Comparison of ENCODE assay signal across 19 cellular contexts in the genomic region with DNA sequence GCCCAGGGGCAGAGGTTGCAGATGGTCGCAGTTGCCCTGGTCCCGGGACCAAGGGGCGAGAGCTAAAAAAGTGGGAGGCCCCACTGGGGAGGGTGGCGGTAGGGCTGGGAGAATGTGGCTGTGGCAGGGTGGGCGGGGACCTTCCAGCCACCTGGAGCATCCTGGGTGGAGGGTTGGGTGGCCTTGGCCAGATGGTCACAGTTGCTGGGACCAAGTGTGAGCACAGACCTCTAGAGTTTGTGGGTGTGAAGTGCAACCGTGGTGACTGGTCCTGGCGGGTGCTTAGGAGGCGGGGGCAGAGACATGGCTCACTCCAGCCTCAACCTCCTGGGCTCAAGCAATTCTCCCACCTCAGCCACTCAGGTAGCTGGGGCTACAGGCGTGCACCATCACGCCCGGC. TPM values are rescaled to one million over a fixed set of nuclear protein-coding genes. Genes with fewer than 3 reads are reported as not detected.
DNase-seq lines count a peak whose midpoint lies in the region; ATAC-seq and TF ChIP-seq lines count a peak whose summit lies in the region.
"Had no signal": no experiment of that assay in that cellular context is flagged by ENCODE, and none has a peak within 500 bp of the region (broad histone marks: within the 10 kb centered on the region; RNA-seq: fewer than 3 reads in every experiment).

No MANE protein-coding gene starts in this region.

- H3K27me3 Mint-ChIP-seq in activated naive CD8-positive, alpha-beta T cell treated with anti-CD3 and anti-CD28 coated beads, Interleukin-2, amount 50 U/mL, for 24 hours, result peaks cover 3% of the 10 kb centered on the region
- H3K27me3 Mint-ChIP-seq: memory B cell had no signal

- H3K27ac Mint-ChIP-seq in activated naive CD8-positive, alpha-beta T cell treated with anti-CD3 and anti-CD28 coated beads, Interleukin-2, amount 50 U/mL, for 24 hours, result peak overlapping the region; percentile 91
- H3K27ac Mint-ChIP-seq: nephron had no signal

- TF ChIP-seq CTCF in GM10266 (IDR thresholded peaks at IDR 0.05; ENCODE audit: control insufficient read depth, insufficient read depth, low read depth, missing control alignments) (no peak), coronary artery (IDR thresholded peaks at IDR 0.05) (no peak)

- no peak overlapping the region for H3K4me3 Mint-ChIP-seq in activated naive CD8-positive, alpha-beta T cell treated with anti-CD3 and anti-CD28 coated beads, Interleukin-2, amount 50 U/mL, for 24 hours
- H3K4me3 Mint-ChIP-seq: nephron had no signal

- peaks cover 54% of the 10 kb centered on the region for H3K4me1 Mint-ChIP-seq in activated naive CD8-positive, alpha-beta T cell treated with anti-CD3 and anti-CD28 coated beads, Interleukin-2, amount 50 U/mL, for 24 hours
- H3K4me1 Mint-ChIP-seq: nephron had no signal

- H3K9me3 Mint-ChIP-seq in activated naive CD8-positive, alpha-beta T cell treated with anti-CD3 and anti-CD28 coated beads, Interleukin-2, amount 50 U/mL, for 24 hours, result no peaks in the 10 kb centered on the region
- H3K9me3 Mint-ChIP-seq: memory B cell had no signal

- no peak overlapping the region for H3K27ac ChIP-seq in coronary artery
- H3K27ac ChIP-seq: tibial artery had no signal

- DNase-seq in COLO668 (lab: John Stamatoyannopoulos, UW; ENCODE audit: unreplicated experiment) (peak; percentile 25), GM10266 (ENCODE audit: extremely low spot score) (peak; percentile 50), NCI-H524 treated with DMSO at 0.1 percent for 48 hours (lab: John Stamatoyannopoulos, UW) (peak; percentile 17), SIG-M5 treated with dmso at 0.1 percent for 504 hours (lab: John Stamatoyannopoulos, UW; ENCODE audit: unreplicated experiment) (no peak), HT-29 (ENCODE audit: low spot score) (no peak), T1000 (lab: John Stamatoyannopoulos, UW) (no peak), coronary artery (ENCODE audit: low spot score) (no peak)
- DNase-seq in activated naive CD8-positive, alpha-beta T cell treated with anti-CD3 and anti-CD28 coated beads, Interleukin-2, amount 50 U/mL, for 24 hours, result no peak
- DNase-seq: activated CD8-positive, alpha-beta memory T cell treated with anti-CD3 and anti-CD28 coated beads for 24 hours; Caco-2; GDM1; hippocampal formation; MM.1S; NCI-H2081; NCI-H526; PC-3; tibial artery had no signal

- ATAC-seq in activated naive CD8-positive, alpha-beta T cell treated with anti-CD3 and anti-CD28 coated beads, Interleukin-2, amount 50 U/mL, for 24 hours, result no peak
- ATAC-seq: PC-3 had no signal

- H3K36me3 Mint-ChIP-seq in activated naive CD8-positive, alpha-beta T cell treated with anti-CD3 and anti-CD28 coated beads, Interleukin-2, amount 50 U/mL, for 24 hours (ENCODE audit: low read depth), result no peaks in the 10 kb centered on the region
- H3K36me3 Mint-ChIP-seq: memory B cell had no signal

- no peak overlapping the region for H3K4me3 ChIP-seq in coronary artery
- H3K4me3 ChIP-seq: tibial artery had no signal

RNA-seq across cellular contexts. Expression of gene TRAF2, which starts 5.7 kb away (rescaled TPM):
- 36.4 and 36.7 TPM in 2 replicates for total RNA-seq in HT-29 (2014; rRNA removed; shearing (Covaris generic))

RNA-seq across cellular contexts. Expression of gene EDF1, which starts 14.5 kb away (rescaled TPM):
- 428 and 484 TPM in 2 replicates for total RNA-seq in HT-29 (2014; rRNA removed; shearing (Covaris generic))

RNA-seq across cellular contexts. Expression of gene MAMDC4, which starts 28.5 kb away (rescaled TPM):
- 14.9 and 29.8 TPM in 2 replicates for total RNA-seq in HT-29 (2014; rRNA removed; shearing (Covaris generic))

RNA-seq across cellular contexts. Expression of gene PHPT1, which starts 31.4 kb away (rescaled TPM):
- total RNA-seq in HT-29 (2014; rRNA removed; shearing (Covaris generic)), result 230 and 232 TPM in 2 replicates

RNA-seq across cellular contexts. Expression of gene AJM1, which starts 38.4 kb away (rescaled TPM):
- total RNA-seq in HT-29 (2014; rRNA removed; shearing (Covaris generic)), result 9.0 and 9.4 TPM in 2 replicates

Comparison
In these comparisons a context has a peak if more than half of its experiments do, and no peak if none do; other contexts are left out.
1. DNase-seq: peak in COLO668 (single experiment), GM10266 (single experiment) and NCI-H524 treated with DMSO at 0.1 percent for 48 hours (single experiment); none in activated naive CD8-positive, alpha-beta T cell treated with anti-CD3 and anti-CD28 coated beads, Interleukin-2, amount 50 U/mL, for 24 hours (single experiment), SIG-M5 treated with dmso at 0.1 percent for 504 hours (single experiment), HT-29 (single experiment), T1000 (single experiment) and coronary artery (single experiment).